In genomic region chr22:38947321-38948112, GRCh38 we compare ENCODE assay signal across 12 cellular contexts. TPM values are rescaled to one million over a fixed set of nuclear protein-coding genes. Genes with fewer than 3 reads are reported as not detected.
DNase-seq lines count a peak whose midpoint lies in the region; ATAC-seq lines count a peak whose summit lies in the region.
"Had no signal": no experiment of that assay in that cellular context is flagged by ENCODE, and none has a peak within 500 bp of the region (broad histone marks: within the 10 kb centered on the region; RNA-seq: fewer than 3 reads in every experiment).

No MANE protein-coding gene starts in this region.

- intact Hi-C loops in activated naive CD4-positive, alpha-beta T cell treated with anti-CD3 and anti-CD28 coated beads for 36 hours (cut with micrococcal nuclease) = no loop called here
- intact Hi-C loops in cardiac septum (cut with DNase I) = no loop called here
- intact Hi-C loops in left ventricle myocardium superior (cut with micrococcal nuclease) = no loop called here

- peaks cover 27% of the 10 kb centered on the region for H3K27me3 Mint-ChIP-seq in activated naive CD4-positive, alpha-beta T cell treated with anti-CD3 and anti-CD28 coated beads for 36 hours (ENCODE audit: low read depth)
- peaks cover 73% of the 10 kb centered on the region for H3K27me3 Mint-ChIP-seq in stimulated activated memory B cell treated with anti-CD40 and anti-IgM and Interleukin-4, amounts not matched to agents 10 μg/mL and 1 μg/mL and 100 μg/mL, for 72 hours

- H3K4me3 Mint-ChIP-seq in activated naive CD4-positive, alpha-beta T cell treated with anti-CD3 and anti-CD28 coated beads for 36 hours = no peak overlapping the region
- no peak overlapping the region for H3K4me3 Mint-ChIP-seq in stimulated activated memory B cell treated with anti-CD40 and anti-IgM and Interleukin-4, amounts not matched to agents 10 μg/mL and 1 μg/mL and 100 μg/mL, for 72 hours

- no peaks in the 10 kb centered on the region for H3K9me3 Mint-ChIP-seq in activated naive CD4-positive, alpha-beta T cell treated with anti-CD3 and anti-CD28 coated beads for 36 hours
- H3K9me3 Mint-ChIP-seq in stimulated activated memory B cell treated with anti-CD40 and anti-IgM and Interleukin-4, amounts not matched to agents 10 μg/mL and 1 μg/mL and 100 μg/mL, for 72 hours = no peaks in the 10 kb centered on the region

- H3K4me1 Mint-ChIP-seq in activated naive CD4-positive, alpha-beta T cell treated with anti-CD3 and anti-CD28 coated beads for 36 hours (ENCODE audit: low read depth) = peaks cover 29% of the 10 kb centered on the region
- peaks cover 50% of the 10 kb centered on the region for H3K4me1 Mint-ChIP-seq in stimulated activated memory B cell treated with anti-CD40 and anti-IgM and Interleukin-4, amounts not matched to agents 10 μg/mL and 1 μg/mL and 100 μg/mL, for 72 hours

- CTCF ChIA-PET in activated naive CD4-positive, alpha-beta T cell treated with anti-CD3 and anti-CD28 coated beads for 36 hours (lab: Charles Lee) = no interaction called here

- peak; percentile 67 for DNase-seq in activated naive CD4-positive, alpha-beta T cell treated with anti-CD3 and anti-CD28 coated beads for 36 hours
- DNase-seq in activated naive CD4-positive, alpha-beta T cell treated with anti-CD3 and anti-CD28 coated beads, Interleukin-2, amount 50 U/mL, for 16 hours = no peak
- DNase-seq in RPMI8226 (peak; percentile 45), islet precursor cell (peak; percentile 50), cardiac septum (ENCODE audit: low spot score) (no peak), iPS-NIHi11 (ENCODE audit: low spot score) (no peak), left ventricle myocardium superior (no peak)
- DNase-seq: NCI-H446 treated with DMSO at 0.1 percent for 48 hours, retina, SJCRH30 had no signal

- H3K36me3 Mint-ChIP-seq in activated naive CD4-positive, alpha-beta T cell treated with anti-CD3 and anti-CD28 coated beads for 36 hours (ENCODE audit: low read depth) = no peaks in the 10 kb centered on the region
- H3K36me3 Mint-ChIP-seq in stimulated activated memory B cell treated with anti-CD40 and anti-IgM and Interleukin-4, amounts not matched to agents 10 μg/mL and 1 μg/mL and 100 μg/mL, for 72 hours = no peaks in the 10 kb centered on the region

- peak overlapping the region; percentile 90 for H3K27ac Mint-ChIP-seq in activated naive CD4-positive, alpha-beta T cell treated with anti-CD3 and anti-CD28 coated beads for 36 hours
- H3K27ac Mint-ChIP-seq in stimulated activated memory B cell treated with anti-CD40 and anti-IgM and Interleukin-4, amounts not matched to agents 10 μg/mL and 1 μg/mL and 100 μg/mL, for 72 hours = peak overlapping the region; percentile 65

- ATAC-seq in stimulated activated memory B cell treated with anti-CD40 and anti-IgM and Interleukin-4, amounts not matched to agents 10 μg/mL and 1 μg/mL and 100 μg/mL, for 72 hours = peak; percentile 89
- no peak for ATAC-seq in left ventricle myocardium superior

RNA-seq across cellular contexts. Expression of gene APOBEC3A, which starts 9.9 kb away (rescaled TPM):
- not detected for total RNA-seq in activated naive CD4-positive, alpha-beta T cell treated with anti-CD3 and anti-CD28 coated beads for 36 hours
- total RNA-seq in cardiac septum (1.7 TPM), left ventricle myocardium superior (0.82 TPM)
- total RNA-seq: lung microvascular endothelial cell, SJCRH30 had no signal

RNA-seq across cellular contexts. Expression of gene APOBEC3B, which starts 34.6 kb away (rescaled TPM):
- total RNA-seq in activated naive CD4-positive, alpha-beta T cell treated with anti-CD3 and anti-CD28 coated beads for 36 hours = 1 to 10 TPM; 5.5 to 6.0 TPM
- 0.54 TPM for total RNA-seq in cardiac septum
- total RNA-seq in left ventricle myocardium superior = 0.55 TPM

Comparison
In these comparisons a context has a peak if more than half of its experiments do, and no peak if none do; other contexts are left out.
1. DNase-seq: peak in activated naive CD4-positive, alpha-beta T cell treated with anti-CD3 and anti-CD28 coated beads for 36 hours (single experiment), RPMI8226 (single experiment) and islet precursor cell (single experiment); none in activated naive CD4-positive, alpha-beta T cell treated with anti-CD3 and anti-CD28 coated beads, Interleukin-2, amount 50 U/mL, for 16 hours (single experiment), cardiac septum (single experiment), iPS-NIHi11 (single experiment) and left ventricle myocardium superior (single experiment).